In the genomic region with DNA sequence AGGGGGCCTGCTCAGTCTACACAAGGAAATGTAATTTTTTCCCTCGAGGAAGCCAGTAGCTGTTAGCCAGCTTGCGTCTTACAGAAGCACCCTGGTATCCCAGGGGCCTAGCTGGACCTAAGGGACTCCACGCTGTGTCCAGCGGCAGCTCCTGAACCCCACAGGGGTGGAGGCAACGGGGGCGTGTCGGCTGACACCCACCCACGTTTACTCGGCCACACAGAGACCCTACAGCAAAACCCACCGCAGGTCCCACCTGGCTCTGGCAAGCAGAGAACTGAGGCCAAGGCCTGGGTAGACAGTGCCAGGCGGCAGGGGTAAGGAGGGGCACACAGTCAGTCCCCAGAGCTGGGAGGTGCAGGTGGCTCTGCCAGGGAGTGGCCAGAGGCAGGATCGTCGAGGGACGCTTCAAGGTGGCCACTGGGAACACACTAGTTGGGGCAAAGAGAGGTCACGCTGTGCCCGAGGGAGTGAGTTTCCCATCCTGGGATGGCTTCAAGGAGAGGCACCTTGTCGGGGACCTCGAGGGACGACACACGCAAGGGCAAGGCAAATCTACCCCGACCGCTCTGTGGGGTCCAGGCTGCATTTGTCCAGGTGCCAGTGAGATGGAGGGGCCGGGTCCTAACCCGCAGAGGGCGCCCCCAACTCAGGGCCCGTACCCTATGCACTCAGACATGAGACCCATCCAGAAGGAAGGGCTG, we compare ENCODE assay signal across 24 cellular contexts. TPM values are rescaled to one million over a fixed set of nuclear protein-coding genes. Genes with fewer than 3 reads are reported as not detected.
DNase-seq lines count a peak whose midpoint lies in the region; ATAC-seq, FAIRE-seq and TF ChIP-seq lines count a peak whose summit lies in the region.
"Had no signal": no experiment of that assay in that cellular context is flagged by ENCODE, and none has a peak within 500 bp of the region (broad histone marks: within the 10 kb centered on the region; RNA-seq: fewer than 3 reads in every experiment).

No MANE protein-coding gene starts in this region.

- H3K36me3 ChIP-seq in K562 (ENCODE audit: control insufficient read depth, insufficient read depth, low read length) (peaks cover 57% of the 10 kb centered on the region; the same call in 1 of the 3 replicates), gastrocnemius medialis (peaks cover 0 to 75% of the 10 kb centered on the region in 2 donors)

- TF ChIP-seq CTCF in K562 (IDR thresholded peaks at IDR 0.05 in 2 of 3, conservative IDR thresholded peaks at IDR 0.05 in 1 of 3; ENCODE audit: insufficient read depth in 2 of 3, low read depth in 1 of 3, low read length in 3 of 3) (no peak), gastrocnemius medialis (IDR thresholded peaks at IDR 0.05 in 4 of 5, conservative IDR thresholded peaks at IDR 0.05 in 1 of 5) (no peak)

- H3K4me1 ChIP-seq in K562 (replicated peaks in 1 of 2; ENCODE audit: control insufficient read depth in 2 of 2, insufficient read depth in 2 of 2, low read length in 2 of 2): peaks cover 0 to 24% of the 10 kb centered on the region in 2 experiments; a peak in 2 of 5 replicates
- H3K4me1 ChIP-seq in gastrocnemius medialis: peaks cover 28 to 30% of the 10 kb centered on the region in 2 donors
- H3K4me1 ChIP-seq: BLaER1 had no signal

- ATAC-seq in Right ventricle myocardium inferior (no peak), left cardiac atrium (no peak), K562 (no peak), gastrocnemius medialis (no peak), GM21619 (IDR thresholded peaks at IDR 0.05; ENCODE audit: unreplicated experiment) (no peak), left lobe of liver (no peak)
- ATAC-seq in stimulated activated naive CD8-positive, alpha-beta T cell treated with anti-CD3 and anti-CD28 coated beads, Interleukin-15, Interleukin-2, amounts not matched to agents 100 U/mL and 50 U/mL, for 24 hours: peak; percentile 10
- no peak for ATAC-seq in stimulated activated naive CD8-positive, alpha-beta T cell treated with anti-CD3 and anti-CD28 coated beads, Interleukin-15, amount 100 ng/mL, for 72 hours

- no peak overlapping the region for H3K4me2 ChIP-seq in K562 (ENCODE audit: insufficient read depth, low read length)
- H3K4me2 ChIP-seq: BLaER1 had no signal

- POLR2A ChIA-PET in K562 (lab: Yijun Ruan, JAX): interaction anchor here (0.5 to 0.7 kb wide), 2 partner anchors 15 to 21 kb away, joined by 4 to 5 read pairs; no protein-coding TSS in a partner anchor

- CTCF ChIA-PET in K562 (lab: Yijun Ruan, JAX; ENCODE audit: low intra/inter-chr PET ratio): no interaction called here

- BruUV-seq in K562 (replicated peaks; lab: Mats Ljungman, UMichigan): no TSS peak

- H3K4me1 Mint-ChIP-seq in stimulated activated naive CD8-positive, alpha-beta T cell treated with anti-CD3 and anti-CD28 coated beads, Interleukin-15, amount 100 ng/mL, for 72 hours: no peaks in the 10 kb centered on the region
- H3K4me1 Mint-ChIP-seq: B cell; CD8-positive, alpha-beta memory T cell had no signal

- no peak overlapping the region for H2AFZ ChIP-seq in K562 (ENCODE audit: low read depth, low read length)

- DNase-seq in Right ventricle myocardium inferior (ENCODE audit: missing footprints) (peak; percentile 63), left cardiac atrium (no peak), K562 (ENCODE audit: extremely low read depth in 1 of 4, low spot score in 3 of 4) (no peak), gastrocnemius medialis (no peak), left lobe of liver (ENCODE audit: low spot score) (no peak)
- no peak for DNase-seq in stimulated activated naive CD8-positive, alpha-beta T cell treated with anti-CD3 and anti-CD28 coated beads, Interleukin-15, Interleukin-2, amounts not matched to agents 100 U/mL and 50 U/mL, for 24 hours
- no peak for DNase-seq in stimulated activated naive CD8-positive, alpha-beta T cell treated with anti-CD3 and anti-CD28 coated beads, Interleukin-15, amount 100 ng/mL, for 72 hours
- DNase-seq: CD4-positive, alpha-beta T cell; CD8-positive, alpha-beta memory T cell; DMS 273 treated with DMSO at 0.1 percent for 48 hours; DMS79; GF-D8; GOT3; HCEC 1CT had no signal

- H3K27me3 Mint-ChIP-seq in stimulated activated naive CD8-positive, alpha-beta T cell treated with anti-CD3 and anti-CD28 coated beads, Interleukin-15, amount 100 ng/mL, for 72 hours: no peaks in the 10 kb centered on the region
- H3K27me3 Mint-ChIP-seq: B cell; CD4-positive, alpha-beta T cell; CD8-positive, alpha-beta memory T cell had no signal

- H3K9me1 ChIP-seq in K562 (ENCODE audit: control insufficient read depth, insufficient read depth, low read length): no peaks in the 10 kb centered on the region

- H3K4me3 Mint-ChIP-seq in stimulated activated naive CD8-positive, alpha-beta T cell treated with anti-CD3 and anti-CD28 coated beads, Interleukin-15, amount 100 ng/mL, for 72 hours: no peak overlapping the region
- H3K4me3 Mint-ChIP-seq: B cell; CD14-positive monocyte; CD4-positive, alpha-beta T cell; CD8-positive, alpha-beta memory T cell had no signal

- FAIRE-seq in K562 (lab: Jason Lieb, UNC): no peak
- FAIRE-seq: A204.1, D721Med, GM12891, GM18507, H54 had no signal

- no peak for TF ChIP-seq POLR2A in K562 (conservative IDR thresholded peaks at IDR 0.05)
- no peak for TF ChIP-seq POLR2A in gastrocnemius medialis (IDR thresholded peaks at IDR 0.05)

- 82% methylated on average over 21 of the region's 26 CpGs for WGBS in K562 (ENCODE audit: insufficient coverage, low coverage, missing lambda C conversion rate)

- intact Hi-C loops in Right ventricle myocardium inferior (cut with DNase I) (loop anchor here (5.0 kb wide), 1 partner anchor 91 kb away; a partner anchor contains a TSS), left cardiac atrium (cut with DNase I) (no loop called here), K562 (cut with micrococcal nuclease) (no loop called here), gastrocnemius medialis (cut with DNase I; ENCODE audit: low total_unique reads) (no loop called here)

- no peaks in the 10 kb centered on the region for H3K9me3 Mint-ChIP-seq in stimulated activated naive CD8-positive, alpha-beta T cell treated with anti-CD3 and anti-CD28 coated beads, Interleukin-15, amount 100 ng/mL, for 72 hours
- H3K9me3 Mint-ChIP-seq: CD4-positive, alpha-beta T cell; CD8-positive, alpha-beta memory T cell had no signal

- TF ChIP-seq EP300 in K562 (IDR thresholded peaks at IDR 0.05; ENCODE audit: low read length): no peak

- TF ChIP-seq RAD21 in K562 (CRISPR knock-in tag; conservative IDR thresholded peaks at IDR 0.05 in 1 of 2, IDR thresholded peaks at IDR 0.05 in 1 of 2): no peak

- H3K4me3 ChIP-seq in K562: no peak overlapping the region
- H3K4me3 ChIP-seq in gastrocnemius medialis: no peak overlapping the region
- H3K4me3 ChIP-seq: BLaER1 had no signal

- no peak overlapping the region for H3K9ac ChIP-seq in K562 (ENCODE audit: insufficient read depth in 1 of 2, low read depth in 2 of 2, low read length in 2 of 2)
- H3K9ac ChIP-seq: BLaER1 had no signal

- H3K27ac ChIP-seq in K562 (ENCODE audit: extremely low read depth, low read depth, low read length) (no peak overlapping the region), gastrocnemius medialis (peak overlapping the region in 3 of 4 donors; percentile 40 to 82 (median 77))
- H3K27ac ChIP-seq: 22Rv1, BLaER1 had no signal

- H3K27me3 ChIP-seq in K562 (ENCODE audit: control insufficient read depth in 2 of 2, insufficient read depth in 2 of 2, low read length in 2 of 2) (no peaks in the 10 kb centered on the region), gastrocnemius medialis (no peaks in the 10 kb centered on the region)
- H3K27me3 ChIP-seq: BLaER1 had no signal

- H3K79me2 ChIP-seq in K562 (ENCODE audit: control insufficient read depth, insufficient read depth, low read length): no peaks in the 10 kb centered on the region

- in situ Hi-C loops in K562 (cut with MboI) (no loop called here), gastrocnemius medialis (cut with MboI; ENCODE audit: low sequenced_read_pairs in 4 of 4) (no loop called here)

- no peak overlapping the region for H3K27ac Mint-ChIP-seq in stimulated activated naive CD8-positive, alpha-beta T cell treated with anti-CD3 and anti-CD28 coated beads, Interleukin-15, amount 100 ng/mL, for 72 hours
- H3K27ac Mint-ChIP-seq: B cell; CD4-positive, alpha-beta T cell; CD8-positive, alpha-beta memory T cell had no signal

- no peaks in the 10 kb centered on the region for H4K20me1 ChIP-seq in K562 (replicated peaks; ENCODE audit: control insufficient read depth, insufficient read depth, low read length)

- H3K9me3 ChIP-seq in K562 (replicated peaks; ENCODE audit: control insufficient read depth, insufficient read depth, low read depth, low read length) (no peaks in the 10 kb centered on the region), gastrocnemius medialis (no peaks in the 10 kb centered on the region)
- H3K9me3 ChIP-seq: BLaER1 had no signal

RNA-seq across cellular contexts. Expression of a gene that starts 20.7 kb away (rescaled TPM):
- total RNA-seq in Right ventricle myocardium inferior (6.2 TPM), left cardiac atrium (1 to 10 TPM; 7.0 to 7.9 TPM), K562 (2014; rRNA removed) (7.5 and 10.3 TPM in 2 replicates), K562 (2014; rRNA removed; fragmentation: Illumina TruSeq; extraction: Trizol) (4.8 and 4.9 TPM in 2 replicates), K562 (2015; rRNA removed; fragmentation: Illumina TruSeq; extraction: Trizol) (3.1 and 3.4 TPM in 2 replicates), K562 (2021) (8.7 and 9.2 TPM in 2 replicates), gastrocnemius medialis (1 to 10 TPM in 3 of 4 donors, under 1 TPM in 1; 0.76 to 9.3 (median 5.8) TPM), left lobe of liver (7.6 TPM)
- total RNA-seq in K562 (2011; cell fraction: chromatin; rRNA removed; ENCODE audit: low replicate concordance): 5.2 and 12.0 TPM in 2 replicates
- total RNA-seq in K562 (2011; cell fraction: nucleolus; rRNA removed): 5.4 and 7.3 TPM in 2 replicates
- 7.1 and 8.9 TPM in 2 replicates for total RNA-seq in K562 (2011; cell fraction: nucleoplasm; rRNA removed)
- polyA plus RNA-seq in K562 (2011; rRNA removed) (4.1 and 5.9 TPM in 2 replicates), K562 (2014; fragmentation: Illumina TruSeq; extraction: Trizol) (7.9 and 8.6 TPM in 2 replicates), K562 (2014; fragmentation: Nextera tagmentation; extraction: Ambion mirVana) (1 to 10 TPM; 1.1 to 1.7 TPM), K562 (2014; rRNA removed) (6.4 and 10.3 TPM in 2 replicates)
- 4.6 and 5.2 TPM in 2 replicates for polyA plus RNA-seq in K562 (2011; cell fraction: cytosol; rRNA removed)
- polyA plus RNA-seq in K562 (2011; cell fraction: nucleus; rRNA removed): 4.3 and 6.5 TPM in 2 replicates
- 5.6 and 8.1 TPM in 2 replicates for polyA plus RNA-seq in K562 (2012)
- polyA minus RNA-seq in K562 (2011; rRNA and poly(A)+ RNA removed): 2.5 and 3.2 TPM in 2 replicates
- 4.4 and 7.0 TPM in 2 replicates for polyA minus RNA-seq in K562 (2011; cell fraction: cytosol; rRNA and poly(A)+ RNA removed)
- polyA minus RNA-seq in K562 (2011; cell fraction: nucleus; rRNA and poly(A)+ RNA removed): 4.0 and 4.4 TPM in 2 replicates

RNA-seq across cellular contexts. Expression of a gene that starts 21.8 kb away (rescaled TPM):
- total RNA-seq in Right ventricle myocardium inferior (31.6 TPM), left cardiac atrium (10 to 100 TPM; 25.5 to 28.0 TPM), K562 (2014; rRNA removed) (10.9 and 13.4 TPM in 2 replicates), K562 (2014; rRNA removed; fragmentation: Illumina TruSeq; extraction: Trizol) (2.8 and 3.5 TPM in 2 replicates), K562 (2015; rRNA removed; fragmentation: Illumina TruSeq; extraction: Trizol) (4.2 and 5.9 TPM in 2 replicates), K562 (2021) (37.1 and 38.1 TPM in 2 replicates), gastrocnemius medialis (10 to 100 TPM; 10.8 to 21.5 (median 16.5) TPM), left lobe of liver (24.6 TPM)
- 18.5 and 32.2 TPM in 2 replicates for total RNA-seq in K562 (2011; cell fraction: chromatin; rRNA removed; ENCODE audit: low replicate concordance)
- total RNA-seq in K562 (2011; cell fraction: nucleolus; rRNA removed): 19.6 and 19.7 TPM in 2 replicates
- total RNA-seq in K562 (2011; cell fraction: nucleoplasm; rRNA removed): 11.3 and 13.2 TPM in 2 replicates
- polyA plus RNA-seq in K562 (2011; rRNA removed) (4.0 and 4.9 TPM in 2 replicates), K562 (2014; fragmentation: Illumina TruSeq; extraction: Trizol) (7.1 and 11.4 TPM in 2 replicates), K562 (2014; fragmentation: Nextera tagmentation; extraction: Ambion mirVana) (1 to 10 TPM in 1 of 2 experiments, under 1 TPM in 1; 0.82 to 3.1 TPM), K562 (2014; rRNA removed) (8.5 and 8.8 TPM in 2 replicates)
- 3.6 and 8.4 TPM in 2 replicates for polyA plus RNA-seq in K562 (2011; cell fraction: cytosol; rRNA removed)
- 9.8 and 12.8 TPM in 2 replicates for polyA plus RNA-seq in K562 (2011; cell fraction: nucleus; rRNA removed)
- polyA plus RNA-seq in K562 (2012): 13.7 and 16.2 TPM in 2 replicates
- polyA minus RNA-seq in K562 (2011; rRNA and poly(A)+ RNA removed): 5.2 and 5.5 TPM in 2 replicates
- polyA minus RNA-seq in K562 (2011; cell fraction: cytosol; rRNA and poly(A)+ RNA removed): 22.5 and 23.8 TPM in 2 replicates
- polyA minus RNA-seq in K562 (2011; cell fraction: nucleus; rRNA and poly(A)+ RNA removed): 8.8 and 10.9 TPM in 2 replicates

RNA-seq across cellular contexts. Expression of a gene that starts 53.9 kb away (rescaled TPM):
- 7.6 TPM for total RNA-seq in Right ventricle myocardium inferior
- 1 to 10 TPM; 8.3 to 9.6 TPM for total RNA-seq in left cardiac atrium
- 4.0 and 7.9 TPM in 2 replicates for total RNA-seq in K562 (2011; cell fraction: chromatin; rRNA removed; ENCODE audit: low replicate concordance)
- total RNA-seq in K562 (2011; cell fraction: nucleolus; rRNA removed): 2.4 and 2.5 TPM in 2 replicates
- total RNA-seq in K562 (2011; cell fraction: nucleoplasm; rRNA removed): 1.8 and 4.4 TPM in 2 replicates
- 1.0 and 1.5 TPM in 2 replicates for total RNA-seq in K562 (2014; rRNA removed)
- 0.76 and 1.3 TPM in 2 replicates for total RNA-seq in K562 (2014; rRNA removed; fragmentation: Illumina TruSeq; extraction: Trizol)
- total RNA-seq in K562 (2015; rRNA removed; fragmentation: Illumina TruSeq; extraction: Trizol): 0.91 and 0.94 TPM in 2 replicates
- total RNA-seq in K562 (2021): 2.7 and 3.0 TPM in 2 replicates
- 0.79 and 1.0 TPM in 2 replicates for polyA plus RNA-seq in K562 (2011; rRNA removed)
- polyA plus RNA-seq in K562 (2011; cell fraction: cytosol; rRNA removed): 0.77 and 1.4 TPM in 2 replicates
- polyA plus RNA-seq in K562 (2011; cell fraction: nucleus; rRNA removed): 1.4 and 2.5 TPM in 2 replicates
- polyA plus RNA-seq in K562 (2012): 0.75 and 1.2 TPM in 2 replicates
- polyA plus RNA-seq in K562 (2014; fragmentation: Illumina TruSeq; extraction: Trizol): 1.5 and 1.7 TPM in 2 replicates
- under 1 TPM in 1 of 2 experiments, not detected in 1; 0.01 TPM for polyA plus RNA-seq in K562 (2014; fragmentation: Nextera tagmentation; extraction: Ambion mirVana)
- 1.2 and 1.5 TPM in 2 replicates for polyA plus RNA-seq in K562 (2014; rRNA removed)
- 1.5 and 1.9 TPM in 2 replicates for polyA minus RNA-seq in K562 (2011; rRNA and poly(A)+ RNA removed)
- polyA minus RNA-seq in K562 (2011; cell fraction: cytosol; rRNA and poly(A)+ RNA removed): 1.8 and 2.1 TPM in 2 replicates
- polyA minus RNA-seq in K562 (2011; cell fraction: nucleus; rRNA and poly(A)+ RNA removed): 1.4 and 1.9 TPM in 2 replicates
- total RNA-seq in gastrocnemius medialis: 1 to 10 TPM in 2 of 4 donors, under 1 TPM in 2; 0.51 to 1.2 (median 0.97) TPM
- total RNA-seq in left lobe of liver: 34.8 TPM
